9 cellular contexts compared by ENCODE assay signal in the genomic region with DNA sequence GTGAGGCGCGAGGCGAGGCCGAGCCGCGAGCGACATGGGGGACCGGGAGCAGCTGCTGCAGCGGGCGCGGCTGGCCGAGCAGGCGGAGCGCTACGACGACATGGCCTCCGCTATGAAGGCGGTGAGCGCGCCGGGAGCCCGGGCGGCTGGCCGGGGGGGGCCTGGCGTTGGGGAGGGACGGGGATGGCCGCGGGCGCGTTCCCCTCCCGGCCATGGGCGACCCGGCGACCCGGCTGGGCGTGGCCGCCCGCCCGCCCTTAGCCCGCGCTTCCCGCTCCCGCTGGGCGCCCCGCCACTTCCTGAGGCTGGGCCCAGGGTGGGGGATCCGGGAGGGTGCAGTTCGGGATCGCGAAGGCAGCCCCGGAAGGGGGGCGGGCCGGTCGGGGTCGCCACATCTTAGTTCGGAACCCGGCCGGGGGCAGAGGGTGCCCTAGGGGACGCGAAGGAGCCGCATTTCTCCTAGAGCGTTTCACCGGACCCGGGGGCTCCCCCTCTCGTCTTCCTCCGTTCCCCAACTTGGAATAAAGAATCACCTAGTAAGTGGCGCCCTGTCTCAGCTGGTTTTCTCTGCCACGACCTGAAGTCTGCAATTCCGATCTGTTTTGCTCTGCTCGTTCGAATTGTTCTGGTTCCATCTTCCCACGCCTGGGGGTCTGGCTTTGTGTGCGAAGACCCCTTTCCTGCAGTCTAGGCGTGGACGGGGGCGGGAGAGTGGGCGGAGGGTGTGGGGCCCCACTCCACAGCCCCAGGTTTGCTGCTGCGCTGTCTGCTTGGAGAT. TPM values are rescaled to one million over a fixed set of nuclear protein-coding genes. Genes with fewer than 3 reads are reported as not detected.
DNase-seq lines count a peak whose midpoint lies in the region; ATAC-seq, FAIRE-seq and TF ChIP-seq lines count a peak whose summit lies in the region.
"Had no signal": no experiment of that assay in that cellular context is flagged by ENCODE, and none has a peak within 500 bp of the region (broad histone marks: within the 10 kb centered on the region; RNA-seq: fewer than 3 reads in every experiment).

No MANE protein-coding gene starts in this region.

- H3K79me2 ChIP-seq in DND-41 (ENCODE audit: insufficient read depth, low read length) = peaks cover 61% of the 10 kb centered on the region

- H4K20me1 ChIP-seq in DND-41 (ENCODE audit: insufficient read depth, low read length) = peaks cover 44% of the 10 kb centered on the region

- peak overlapping the region; percentile 73 for H2AFZ ChIP-seq in DND-41 (ENCODE audit: low read depth, low read length)

- no peaks in the 10 kb centered on the region for H3K9me3 Mint-ChIP-seq in IgD-negative memory B cell
- H3K9me3 Mint-ChIP-seq: T-helper 1 cell treated with Interleukin-12 subunit alpha and Interleukin-12 subunit beta and Interleukin-4 antibody, amounts not matched to agents 30 μg/mL and 1 μg/mL, for 36 hours had no signal

- FAIRE-seq in HTR-8/SVneo (lab: Jason Lieb, UNC) = no peak

- H3K9ac ChIP-seq in DND-41 (ENCODE audit: low read depth, low read length) = peak overlapping the region; percentile 97

- H3K4me2 ChIP-seq in DND-41 (ENCODE audit: insufficient read depth, low read length) = peak overlapping the region; percentile 85

- H3K36me3 ChIP-seq in DND-41 (ENCODE audit: insufficient read depth, low read length) (peaks cover 49% of the 10 kb centered on the region), neutrophil (peaks cover 6% of the 10 kb centered on the region), aorta (ENCODE audit: control insufficient read depth in 1 of 2, insufficient read depth in 2 of 2, low read length in 1 of 2) (no peaks in the 10 kb centered on the region)

- H3K4me1 ChIP-seq in DND-41 (ENCODE audit: insufficient read depth, low read length) = peaks cover 40% of the 10 kb centered on the region
- H3K4me1 ChIP-seq in foreskin keratinocyte = peaks cover 22% of the 10 kb centered on the region
- H3K4me1 ChIP-seq in neutrophil (ENCODE audit: control insufficient read depth in 1 of 2, insufficient read depth in 1 of 2, low read depth in 1 of 2, low read length in 1 of 2) = peaks cover 48 to 56% of the 10 kb centered on the region in 2 experiments
- peaks cover 0 to 3% of the 10 kb centered on the region in 2 donors for H3K4me1 ChIP-seq in aorta (ENCODE audit: control insufficient read depth in 1 of 2, insufficient read depth in 2 of 2, low read length in 2 of 2)

- intact Hi-C loops in aorta (cut with DNase I) = loop anchor here (2.0 to 5.0 kb wide), 3 partner anchors 26 to 268 kb away; partner anchors contain the start of genes DEPDC5 (in 1 of the 2) and PRR14L (in 1 of the 2)

- H3K27ac ChIP-seq in DND-41 (ENCODE audit: low read length) (peak overlapping the region; percentile 96), foreskin keratinocyte (peak overlapping the region; percentile 96), neutrophil (peak overlapping the region; percentile 89), aorta (ENCODE audit: low read depth in 1 of 2, low read length in 2 of 2) (peak overlapping the region; percentile 83 to 94)

- no peaks in the 10 kb centered on the region for H3K36me3 Mint-ChIP-seq in IgD-negative memory B cell

- TF ChIP-seq CTCF in DND-41 (IDR thresholded peaks at IDR 0.05; ENCODE audit: borderline replicate concordance, extremely low read depth, low read length, poor library complexity, severe bottlenecking) (no peak), foreskin keratinocyte (conservative IDR thresholded peaks at IDR 0.05) (peak; percentile 29), neutrophil (IDR thresholded peaks at IDR 0.05) (peak; percentile 15)

- no peaks in the 10 kb centered on the region for H3K27me3 Mint-ChIP-seq in IgD-negative memory B cell

- 0% methylated on average over 55 to 77 of the region's 77 CpGs for WGBS in aorta, 2 donors

- H3K9me3 ChIP-seq in DND-41 (ENCODE audit: insufficient read depth, low read length, severe bottlenecking) (no peaks in the 10 kb centered on the region), neutrophil (no peaks in the 10 kb centered on the region), aorta (ENCODE audit: control insufficient read depth, low read length) (no peaks in the 10 kb centered on the region)

- H3K27me3 ChIP-seq in DND-41 (ENCODE audit: insufficient read depth, low read length, poor library complexity) (no peaks in the 10 kb centered on the region), foreskin keratinocyte (no peaks in the 10 kb centered on the region), neutrophil (no peaks in the 10 kb centered on the region), aorta (ENCODE audit: control insufficient read depth in 1 of 2, insufficient read depth in 2 of 2, low read length in 1 of 2) (no peaks in the 10 kb centered on the region)

- peak; percentile 70 for DNase-seq in DND-41
- peak; percentile 22 for DNase-seq in activated T-cell treated with anti-CD3 and anti-CD28 coated beads for 24 hours (ENCODE audit: low read depth)
- DNase-seq in foreskin keratinocyte = no peak
- DNase-seq in aorta = peak; percentile 75 to 88
- no peak for DNase-seq in HTR-8/SVneo (ENCODE audit: insufficient read length, low spot score)

- peak; percentile 60 for ATAC-seq in DND-41 (ENCODE audit: insufficient read depth, low read depth)
- peak; percentile 22 for ATAC-seq in GM21528 (IDR thresholded peaks at IDR 0.05; ENCODE audit: low FRiP score, unreplicated experiment)
- ATAC-seq in foreskin keratinocyte = peak; percentile 7
- peak; percentile 68 for ATAC-seq in aorta (ENCODE audit: low FRiP score)

- H3K4me3 Mint-ChIP-seq in IgD-negative memory B cell = peak overlapping the region in 2 of 4 donors; percentile 90 to 98

- H3K27ac Mint-ChIP-seq in IgD-negative memory B cell = peak overlapping the region in 2 of 3 donors; percentile 84 to 93

- H3K4me1 Mint-ChIP-seq in IgD-negative memory B cell = peaks cover 7 to 10% (median 9%) of the 10 kb centered on the region in 3 donors

- H3K4me3 ChIP-seq in DND-41 (ENCODE audit: low read depth in 1 of 2, low read length in 2 of 2) (peak overlapping the region; percentile 73 to 84; a peak in 3 of 4 replicates), neutrophil (ENCODE audit: low read depth in 1 of 2, low read length in 1 of 2) (peak overlapping the region; percentile 69 to 84), aorta (ENCODE audit: low read length in 2 of 2) (peak overlapping the region; percentile 68 to 93)

RNA-seq across cellular contexts. Expression of gene YWHAH, which starts 0.6 kb away (rescaled TPM):
- 65.3 TPM for polyA plus RNA-seq in IgD-negative memory B cell
- 185 and 195 TPM in 2 replicates for total RNA-seq in foreskin keratinocyte
- polyA plus RNA-seq in foreskin keratinocyte = 134 and 152 TPM in 2 replicates
- total RNA-seq in aorta = 100 to 1,000 TPM; 207 to 538 TPM
- polyA plus RNA-seq in aorta = 100 to 1,000 TPM in 1 of 2 donors, 10 to 100 TPM in 1; 82.8 to 179 TPM

Comparison
In these comparisons a context has a peak if more than half of its experiments do, and no peak if none do; other contexts are left out.
1. ATAC-seq: peak in every context shown above with its lines; median percentile 68 in aorta; 60 in DND-41; 22 in GM21528; 7 in foreskin keratinocyte.
2. DNase-seq: peak in DND-41 (single experiment), activated T-cell treated with anti-CD3 and anti-CD28 coated beads for 24 hours (single experiment) and aorta (2 of 2); none in foreskin keratinocyte (0 of 2) and HTR-8/SVneo (single experiment).
3. Peak in every context shown above with its lines, with median percentiles within 50 percentile points of each other: H3K27ac ChIP-seq and H3K4me3 ChIP-seq.